Comparison of ENCODE assay signal across 26 cellular contexts in genomic region chr6:12610862-12611261, GRCh38.
"Had no signal": no experiment of that assay in that cellular context is flagged by ENCODE, and none has a peak within 500 bp of the region (broad histone marks: within the 10 kb centered on the region; RNA-seq: fewer than 3 reads in every experiment).

No MANE protein-coding gene starts in this region.

- H3K79me2 ChIP-seq: hepatocyte had no signal

- H3K4me3 ChIP-seq: coronary artery, dorsolateral prefrontal cortex, esophagus muscularis mucosa, gastroesophageal sphincter, heart left ventricle, hepatocyte, left ventricle myocardium inferior, lower lobe of right lung, mucosa of descending colon had no signal

- H3K27ac Mint-ChIP-seq: immature natural killer cell; mesothelial cell of epicardium; naive B cell; naive thymus-derived CD8-positive, alpha-beta T cell had no signal

- H3K27ac ChIP-seq: coronary artery, dorsolateral prefrontal cortex, esophagus muscularis mucosa, foreskin keratinocyte, gastroesophageal sphincter, heart left ventricle, hepatocyte, left ventricle myocardium inferior, lower lobe of right lung had no signal

- H3K4me3 Mint-ChIP-seq: immature natural killer cell; mesothelial cell of epicardium; naive B cell; naive thymus-derived CD8-positive, alpha-beta T cell had no signal

- ATAC-seq: foreskin keratinocyte; gastroesophageal sphincter; left colon; left lobe of liver; lower lobe of right lung; mucosa of descending colon; naive thymus-derived CD8-positive, alpha-beta T cell had no signal

- H3K4me2 ChIP-seq: hepatocyte had no signal

- H3K4me1 ChIP-seq: gastroesophageal sphincter, lower lobe of right lung had no signal

- H3K9me3 Mint-ChIP-seq: mesothelial cell of epicardium; naive B cell; naive thymus-derived CD8-positive, alpha-beta T cell had no signal

- H3K27me3 ChIP-seq: dorsolateral prefrontal cortex, foreskin keratinocyte, heart left ventricle, hepatocyte had no signal

- H3K4me1 Mint-ChIP-seq: immature natural killer cell; naive thymus-derived CD8-positive, alpha-beta T cell had no signal

- H2AFZ ChIP-seq: hepatocyte had no signal

- H3K36me3 Mint-ChIP-seq: immature natural killer cell; mesothelial cell of epicardium; naive B cell; naive thymus-derived CD8-positive, alpha-beta T cell had no signal

- H3K36me3 ChIP-seq: esophagus muscularis mucosa, gastroesophageal sphincter, heart left ventricle, left ventricle myocardium inferior, lower lobe of right lung had no signal

- DNase-seq: dermis blood vessel endothelial cell; dorsolateral prefrontal cortex; effector CD4-positive, alpha-beta T cell; effector memory CD4-positive, alpha-beta T cell; foreskin keratinocyte; heart left ventricle; hypothalamus; immature natural killer cell; islet precursor cell; kidney; kidney glomerular epithelial cell; left colon; left ventricle myocardium inferior; lower lobe of right lung; mesenchymal stem cell; mucosa of descending colon; naive B cell; naive thymus-derived CD8-positive, alpha-beta T cell had no signal

- H3K9me3 ChIP-seq: esophagus muscularis mucosa, gastroesophageal sphincter, heart left ventricle, left ventricle myocardium inferior, lower lobe of right lung, mucosa of descending colon had no signal

- FAIRE-seq: endothelial cell of umbilical vein, frontal cortex, kidney had no signal
